ENCODE assay signal across 2 cellular contexts in the genomic region with DNA sequence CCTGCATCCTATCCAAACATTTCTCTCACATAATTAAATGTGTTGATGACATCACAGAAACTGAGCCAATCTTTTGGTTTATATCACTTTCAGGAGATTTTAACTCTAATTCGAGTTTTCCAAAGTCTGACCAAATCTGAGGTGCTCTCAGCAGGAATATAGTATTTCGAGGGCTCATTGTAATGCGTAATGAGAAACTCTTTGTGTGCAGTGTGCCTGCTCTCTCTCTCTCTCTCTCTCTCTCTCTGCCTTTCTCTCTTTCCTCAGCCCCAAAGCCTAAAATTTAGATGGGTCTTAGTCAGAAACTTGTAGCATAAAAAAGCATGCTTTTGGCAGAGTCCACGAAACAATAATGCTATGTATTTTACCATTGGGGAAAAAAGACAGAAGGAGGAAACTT.
A peak's percentile ranks its signal among the peaks of the same experiment; 100 is the strongest.
TF ChIP-seq lines count a peak whose summit lies in the region.

No MANE protein-coding gene starts in this region.

TF ChIP-seq in GM23338, 12 proteins besides CTCF, POLR2A, EP300 and RAD21:
- TF ChIP-seq, protein P1, sequence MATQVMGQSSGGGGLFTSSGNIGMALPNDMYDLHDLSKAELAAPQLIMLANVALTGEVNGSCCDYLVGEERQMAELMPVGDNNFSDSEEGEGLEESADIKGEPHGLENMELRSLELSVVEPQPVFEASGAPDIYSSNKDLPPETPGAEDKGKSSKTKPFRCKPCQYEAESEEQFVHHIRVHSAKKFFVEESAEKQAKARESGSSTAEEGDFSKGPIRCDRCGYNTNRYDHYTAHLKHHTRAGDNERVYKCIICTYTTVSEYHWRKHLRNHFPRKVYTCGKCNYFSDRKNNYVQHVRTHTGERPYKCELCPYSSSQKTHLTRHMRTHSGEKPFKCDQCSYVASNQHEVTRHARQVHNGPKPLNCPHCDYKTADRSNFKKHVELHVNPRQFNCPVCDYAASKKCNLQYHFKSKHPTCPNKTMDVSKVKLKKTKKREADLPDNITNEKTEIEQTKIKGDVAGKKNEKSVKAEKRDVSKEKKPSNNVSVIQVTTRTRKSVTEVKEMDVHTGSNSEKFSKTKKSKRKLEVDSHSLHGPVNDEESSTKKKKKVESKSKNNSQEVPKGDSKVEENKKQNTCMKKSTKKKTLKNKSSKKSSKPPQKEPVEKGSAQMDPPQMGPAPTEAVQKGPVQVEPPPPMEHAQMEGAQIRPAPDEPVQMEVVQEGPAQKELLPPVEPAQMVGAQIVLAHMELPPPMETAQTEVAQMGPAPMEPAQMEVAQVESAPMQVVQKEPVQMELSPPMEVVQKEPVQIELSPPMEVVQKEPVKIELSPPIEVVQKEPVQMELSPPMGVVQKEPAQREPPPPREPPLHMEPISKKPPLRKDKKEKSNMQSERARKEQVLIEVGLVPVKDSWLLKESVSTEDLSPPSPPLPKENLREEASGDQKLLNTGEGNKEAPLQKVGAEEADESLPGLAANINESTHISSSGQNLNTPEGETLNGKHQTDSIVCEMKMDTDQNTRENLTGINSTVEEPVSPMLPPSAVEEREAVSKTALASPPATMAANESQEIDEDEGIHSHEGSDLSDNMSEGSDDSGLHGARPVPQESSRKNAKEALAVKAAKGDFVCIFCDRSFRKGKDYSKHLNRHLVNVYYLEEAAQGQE (IDR thresholded peaks at IDR 0.05; ENCODE audit: unreplicated experiment) = no peak
- no peak for TF ChIP-seq EZH2 (IDR thresholded peaks at IDR 0.05; ENCODE audit: low read depth, unreplicated experiment)
- TF ChIP-seq, protein P2, sequence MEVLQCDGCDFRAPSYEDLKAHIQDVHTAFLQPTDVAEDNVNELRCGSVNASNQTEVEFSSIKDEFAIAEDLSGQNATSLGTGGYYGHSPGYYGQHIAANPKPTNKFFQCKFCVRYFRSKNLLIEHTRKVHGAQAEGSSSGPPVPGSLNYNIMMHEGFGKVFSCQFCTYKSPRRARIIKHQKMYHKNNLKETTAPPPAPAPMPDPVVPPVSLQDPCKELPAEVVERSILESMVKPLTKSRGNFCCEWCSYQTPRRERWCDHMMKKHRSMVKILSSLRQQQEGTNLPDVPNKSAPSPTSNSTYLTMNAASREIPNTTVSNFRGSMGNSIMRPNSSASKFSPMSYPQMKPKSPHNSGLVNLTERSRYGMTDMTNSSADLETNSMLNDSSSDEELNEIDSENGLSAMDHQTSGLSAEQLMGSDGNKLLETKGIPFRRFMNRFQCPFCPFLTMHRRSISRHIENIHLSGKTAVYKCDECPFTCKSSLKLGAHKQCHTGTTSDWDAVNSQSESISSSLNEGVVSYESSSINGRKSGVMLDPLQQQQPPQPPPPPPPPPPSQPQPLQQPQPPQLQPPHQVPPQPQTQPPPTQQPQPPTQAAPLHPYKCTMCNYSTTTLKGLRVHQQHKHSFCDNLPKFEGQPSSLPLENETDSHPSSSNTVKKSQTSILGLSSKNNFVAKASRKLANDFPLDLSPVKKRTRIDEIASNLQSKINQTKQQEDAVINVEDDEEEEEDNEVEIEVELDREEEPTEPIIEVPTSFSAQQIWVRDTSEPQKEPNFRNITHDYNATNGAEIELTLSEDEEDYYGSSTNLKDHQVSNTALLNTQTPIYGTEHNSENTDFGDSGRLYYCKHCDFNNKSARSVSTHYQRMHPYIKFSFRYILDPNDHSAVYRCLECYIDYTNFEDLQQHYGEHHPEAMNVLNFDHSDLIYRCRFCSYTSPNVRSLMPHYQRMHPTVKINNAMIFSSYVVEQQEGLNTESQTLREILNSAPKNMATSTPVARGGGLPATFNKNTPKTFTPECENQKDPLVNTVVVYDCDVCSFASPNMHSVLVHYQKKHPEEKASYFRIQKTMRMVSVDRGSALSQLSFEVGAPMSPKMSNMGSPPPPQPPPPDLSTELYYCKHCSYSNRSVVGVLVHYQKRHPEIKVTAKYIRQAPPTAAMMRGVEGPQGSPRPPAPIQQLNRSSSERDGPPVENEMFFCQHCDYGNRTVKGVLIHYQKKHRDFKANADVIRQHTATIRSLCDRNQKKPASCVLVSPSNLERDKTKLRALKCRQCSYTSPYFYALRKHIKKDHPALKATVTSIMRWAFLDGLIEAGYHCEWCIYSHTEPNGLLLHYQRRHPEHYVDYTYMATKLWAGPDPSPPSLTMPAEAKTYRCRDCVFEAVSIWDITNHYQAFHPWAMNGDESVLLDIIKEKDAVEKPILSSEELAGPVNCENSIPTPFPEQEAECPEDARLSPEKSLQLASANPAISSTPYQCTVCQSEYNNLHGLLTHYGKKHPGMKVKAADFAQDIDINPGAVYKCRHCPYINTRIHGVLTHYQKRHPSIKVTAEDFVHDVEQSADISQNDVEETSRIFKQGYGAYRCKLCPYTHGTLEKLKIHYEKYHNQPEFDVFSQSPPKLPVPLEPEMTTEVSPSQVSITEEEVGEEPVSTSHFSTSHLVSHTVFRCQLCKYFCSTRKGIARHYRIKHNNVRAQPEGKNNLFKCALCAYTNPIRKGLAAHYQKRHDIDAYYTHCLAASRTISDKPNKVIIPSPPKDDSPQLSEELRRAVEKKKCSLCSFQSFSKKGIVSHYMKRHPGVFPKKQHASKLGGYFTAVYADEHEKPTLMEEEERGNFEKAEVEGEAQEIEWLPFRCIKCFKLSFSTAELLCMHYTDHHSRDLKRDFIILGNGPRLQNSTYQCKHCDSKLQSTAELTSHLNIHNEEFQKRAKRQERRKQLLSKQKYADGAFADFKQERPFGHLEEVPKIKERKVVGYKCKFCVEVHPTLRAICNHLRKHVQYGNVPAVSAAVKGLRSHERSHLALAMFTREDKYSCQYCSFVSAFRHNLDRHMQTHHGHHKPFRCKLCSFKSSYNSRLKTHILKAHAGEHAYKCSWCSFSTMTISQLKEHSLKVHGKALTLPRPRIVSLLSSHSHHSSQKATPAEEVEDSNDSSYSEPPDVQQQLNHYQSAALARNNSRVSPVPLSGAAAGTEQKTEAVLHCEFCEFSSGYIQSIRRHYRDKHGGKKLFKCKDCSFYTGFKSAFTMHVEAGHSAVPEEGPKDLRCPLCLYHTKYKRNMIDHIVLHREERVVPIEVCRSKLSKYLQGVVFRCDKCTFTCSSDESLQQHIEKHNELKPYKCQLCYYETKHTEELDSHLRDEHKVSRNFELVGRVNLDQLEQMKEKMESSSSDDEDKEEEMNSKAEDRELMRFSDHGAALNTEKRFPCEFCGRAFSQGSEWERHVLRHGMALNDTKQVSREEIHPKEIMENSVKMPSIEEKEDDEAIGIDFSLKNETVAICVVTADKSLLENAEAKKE (CRISPR knock-in tag; IDR thresholded peaks at IDR 0.05) = no peak
- no peak for TF ChIP-seq ZNF114 (CRISPR knock-in tag; IDR thresholded peaks at IDR 0.05)
- no peak for TF ChIP-seq EZH2phosphoT487 (IDR thresholded peaks at IDR 0.05; ENCODE audit: unreplicated experiment)
- no peak for TF ChIP-seq JUNB (IDR thresholded peaks at IDR 0.05; ENCODE audit: unreplicated experiment)
- TF ChIP-seq CREB1 (CRISPR knock-in tag; IDR thresholded peaks at IDR 0.05; ENCODE audit: low read depth) = 0 out of 2 replicates have a peak, but pooled peaks have one; percentile 36

TF ChIP-seq in H1, 55 proteins besides CTCF, POLR2A, EP300 and RAD21:
- no peak for TF ChIP-seq SIRT6 (IDR thresholded peaks at IDR 0.05; ENCODE audit: low read length)
- TF ChIP-seq POU5F1 (IDR thresholded peaks at IDR 0.05; ENCODE audit: low read depth, low read length) = peak; percentile 69; the same call in 1 of the 2 replicates
- peak; percentile 99 for TF ChIP-seq JUND (IDR thresholded peaks at IDR 0.05; ENCODE audit: low read length)
- TF ChIP-seq RBBP5 (IDR thresholded peaks at IDR 0.05; ENCODE audit: borderline replicate concordance, low read depth, low read length) = no peak
- no peak for TF ChIP-seq POLR2AphosphoS5 (IDR thresholded peaks at IDR 0.05; ENCODE audit: low read depth, low read length)
- TF ChIP-seq SP4 (IDR thresholded peaks at IDR 0.05; ENCODE audit: low read length) = no peak
- no peak for TF ChIP-seq TAF1 (IDR thresholded peaks at IDR 0.05; ENCODE audit: low read depth, low read length)
- no peak for TF ChIP-seq CHD2 (IDR thresholded peaks at IDR 0.05; ENCODE audit: low read length)
- TF ChIP-seq SIX5 (IDR thresholded peaks at IDR 0.05; ENCODE audit: low read depth, low read length) = no peak
- TF ChIP-seq KDM4A (IDR thresholded peaks at IDR 0.05; ENCODE audit: low read depth, low read length, severe bottlenecking) = no peak
- TF ChIP-seq RNF2 (IDR thresholded peaks at IDR 0.05; ENCODE audit: borderline replicate concordance, low read depth, low read length, missing control alignments, poor library complexity, severe bottlenecking) = no peak
- no peak for TF ChIP-seq NRF1 (IDR thresholded peaks at IDR 0.05; ENCODE audit: low read depth, low read length)
- no peak for TF ChIP-seq PHF8 (conservative IDR thresholded peaks at IDR 0.05; ENCODE audit: low read depth, low read length)
TF ChIP-seq in H1: peak in this region for 2.
